ENCODE assay signal across 8 cellular contexts in genomic region chr13:42380420-42381164, GRCh38.
DNase-seq lines count a peak whose midpoint lies in the region; ATAC-seq and TF ChIP-seq lines count a peak whose summit lies in the region.

No MANE protein-coding gene starts in this region.

- H3K27me3 ChIP-seq in SU-DHL-6 (ENCODE audit: low read length), result no peaks in the 10 kb centered on the region

- TF ChIP-seq CTCF in GM12875 (IDR thresholded peaks at IDR 0.05; ENCODE audit: borderline replicate concordance, insufficient read depth, low read depth, low read length) (no peak), SU-DHL-6 (IDR thresholded peaks at IDR 0.05; ENCODE audit: insufficient read depth, low read length, poor library complexity, severe bottlenecking) (no peak)

- H3K4me3 ChIP-seq in GM12875 (ENCODE audit: low read depth, low read length) (peak overlapping the region; percentile 26), SU-DHL-6 (ENCODE audit: insufficient read depth, low read length, poor library complexity, severe bottlenecking) (no peak overlapping the region)

- no peaks in the 10 kb centered on the region for H3K36me3 ChIP-seq in SU-DHL-6 (ENCODE audit: low read length)

- H3K79me2 ChIP-seq in SU-DHL-6 (ENCODE audit: insufficient read depth, low read length), result no peaks in the 10 kb centered on the region

- no peaks in the 10 kb centered on the region for H4K20me1 ChIP-seq in SU-DHL-6 (ENCODE audit: low read depth, low read length)

- H2AFZ ChIP-seq in SU-DHL-6 (ENCODE audit: low read depth, low read length, severe bottlenecking), result no peak overlapping the region

- H3K9me2 ChIP-seq in SU-DHL-6 (replicated peaks; ENCODE audit: insufficient read depth, low read length), result no peaks in the 10 kb centered on the region

- peak overlapping the region; percentile 53 for H3K27ac ChIP-seq in SU-DHL-6 (ENCODE audit: low read depth, low read length)

- no peak for DNase-seq in SK-N-DZ (ENCODE audit: low spot score)
- DNase-seq in NCI-H2171 (lab: John Stamatoyannopoulos, UW), result no peak
- no peak for DNase-seq in GM19240 (ENCODE audit: insufficient read length, low spot score)
- no peak for DNase-seq in NCI-H1105 treated with DMSO at 0.1 percent for 48 hours (lab: John Stamatoyannopoulos, UW)

- no peaks in the 10 kb centered on the region for H3K9me3 ChIP-seq in SU-DHL-6 (ENCODE audit: insufficient read depth, low read length)

- no peak overlapping the region for H3K9ac ChIP-seq in SU-DHL-6 (ENCODE audit: low read length)

- H3F3A ChIP-seq in SU-DHL-6 (ENCODE audit: insufficient read depth), result peaks cover 12% of the 10 kb centered on the region; the same call in 1 of the 2 replicates

- peak overlapping the region; percentile 43 for H3K4me2 ChIP-seq in SU-DHL-6 (ENCODE audit: low read depth, low read length, poor library complexity, severe bottlenecking)

- peak; percentile 44 for ATAC-seq in GM19372 (IDR thresholded peaks at IDR 0.05; ENCODE audit: low read depth, unreplicated experiment)
- peak; percentile 48 for ATAC-seq in HG03064 (IDR thresholded peaks at IDR 0.05; ENCODE audit: low read depth, unreplicated experiment)
